Comparison of ENCODE assay signal across 1 cellular context in genomic region chr17:76481091-76481655, GRCh38.
TF ChIP-seq lines count a peak whose summit lies in the region.

No MANE protein-coding gene starts in this region.

TF ChIP-seq in GM12878, 131 proteins besides CTCF, POLR2A, EP300 and RAD21 (continued from another document):
- TF ChIP-seq ATF3 (IDR thresholded peaks at IDR 0.05; ENCODE audit: borderline replicate concordance, extremely low read depth, low read depth, low read length) (no peak; the same call in 1 of the 2 replicates), MLLT1 (IDR thresholded peaks at IDR 0.05) (no peak), E2F4 (IDR thresholded peaks at IDR 0.05; ENCODE audit: low read depth, low read length) (no peak), E4F1 (IDR thresholded peaks at IDR 0.05; ENCODE audit: borderline replicate concordance, partially characterized antibody) (no peak), FOXK2 (IDR thresholded peaks at IDR 0.05) (no peak), POLR2AphosphoS5 (IDR thresholded peaks at IDR 0.05; ENCODE audit: low read length) (no peak; the same call in 1 of the 2 replicates), MXI1 (IDR thresholded peaks at IDR 0.05; ENCODE audit: low read depth, low read length) (peak; percentile 42; the same call in 1 of the 2 replicates), BHLHE40 (IDR thresholded peaks at IDR 0.05; ENCODE audit: borderline replicate concordance in 1 of 2, low read depth in 2 of 2, low read length in 1 of 2) (peak; percentile 73 to 80), WRNIP1 (IDR thresholded peaks at IDR 0.05; ENCODE audit: borderline replicate concordance, low read depth, low read length) (no peak), NFXL1 (IDR thresholded peaks at IDR 0.05; ENCODE audit: borderline replicate concordance) (no peak), ZBTB33 (IDR thresholded peaks at IDR 0.05) (0 out of 2 replicates have a peak, but pooled peaks have one; percentile 33), RB1 (IDR thresholded peaks at IDR 0.05; ENCODE audit: borderline replicate concordance) (no peak), STAT1 (conservative IDR thresholded peaks at IDR 0.05) (no peak), RBBP5 (conservative IDR thresholded peaks at IDR 0.05) (no peak)
